1 cellular context compared by ENCODE assay signal in the genomic region with DNA sequence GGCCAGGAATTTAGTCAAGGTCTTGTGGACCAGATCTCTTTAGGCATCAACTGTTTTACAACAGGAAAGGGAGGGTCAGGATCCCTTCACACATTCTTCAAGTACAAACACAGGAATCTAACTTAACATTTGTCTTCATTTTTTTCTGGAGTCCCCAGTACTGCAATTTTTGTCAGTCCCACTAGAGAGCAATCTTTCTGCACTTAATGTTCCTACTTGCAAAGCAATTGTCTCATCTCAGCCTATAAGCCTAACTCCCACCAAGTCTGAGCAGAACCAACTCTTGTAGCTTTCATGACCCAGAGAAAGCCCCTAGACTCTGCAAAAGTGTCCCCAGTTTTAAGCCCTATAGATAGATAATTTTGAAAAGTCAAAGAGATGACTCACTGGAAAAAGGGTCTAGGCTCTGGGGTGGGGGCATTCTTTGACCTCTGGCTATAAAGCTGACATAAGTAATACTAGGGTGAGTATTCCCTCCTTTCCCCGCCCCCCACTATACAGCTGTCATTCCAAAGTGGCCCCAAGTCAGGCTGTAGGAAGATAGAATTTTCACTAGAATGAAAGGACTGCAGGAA.
TF ChIP-seq lines count a peak whose summit lies in the region.

No MANE protein-coding gene starts in this region.

TF ChIP-seq in H1, 55 proteins besides CTCF, POLR2A, EP300 and RAD21:
- TF ChIP-seq EGR1 (IDR thresholded peaks at IDR 0.05; ENCODE audit: borderline replicate concordance, low read depth, low read length) (no peak), CHD1 (IDR thresholded peaks at IDR 0.05; ENCODE audit: low read depth, low read length) (no peak), ASH2L (IDR thresholded peaks at IDR 0.05; ENCODE audit: low read length) (no peak), BCL11A (IDR thresholded peaks at IDR 0.05; ENCODE audit: low read depth in 2 of 2, low read length in 2 of 2) (no peak), SIRT6 (IDR thresholded peaks at IDR 0.05; ENCODE audit: low read length) (no peak), SAP30 (IDR thresholded peaks at IDR 0.05; ENCODE audit: insufficient read depth, insufficient replicate concordance, low read length) (no peak), KDM4A (IDR thresholded peaks at IDR 0.05; ENCODE audit: low read depth, low read length, severe bottlenecking) (no peak), RFX5 (IDR thresholded peaks at IDR 0.05; ENCODE audit: borderline replicate concordance, low read depth, low read length) (no peak), TAF7 (optimal IDR thresholded peaks at IDR 0.05; ENCODE audit: borderline replicate concordance, low read depth, low read length) (no peak), CHD2 (IDR thresholded peaks at IDR 0.05; ENCODE audit: low read length) (no peak), TCF12 (IDR thresholded peaks at IDR 0.05; ENCODE audit: low read depth, low read length) (no peak), NRF1 (IDR thresholded peaks at IDR 0.05; ENCODE audit: low read depth, low read length) (no peak), SIN3A (conservative IDR thresholded peaks at IDR 0.05 in 1 of 2, IDR thresholded peaks at IDR 0.05 in 1 of 2; ENCODE audit: low read depth in 1 of 2, low read length in 2 of 2) (no peak), YY1 (IDR thresholded peaks at IDR 0.05; ENCODE audit: low read depth, low read length) (no peak), GABPA (IDR thresholded peaks at IDR 0.05; ENCODE audit: borderline replicate concordance, insufficient read depth, low read length) (no peak), SP2 (IDR thresholded peaks at IDR 0.05; ENCODE audit: low read length) (no peak), MAFK (IDR thresholded peaks at IDR 0.05; ENCODE audit: low read depth, low read length) (no peak), GTF2F1 (IDR thresholded peaks at IDR 0.05; ENCODE audit: borderline replicate concordance, low read depth, low read length) (no peak), CBX8 (IDR thresholded peaks at IDR 0.05; ENCODE audit: borderline replicate concordance, low read depth, low read length) (no peak)
